Comparison of ENCODE assay signal across 22 cellular contexts in genomic region chr11:93993747-93994146, GRCh38. TPM values are rescaled to one million over a fixed set of nuclear protein-coding genes. Genes with fewer than 3 reads are reported as not detected.
DNase-seq lines count a peak whose midpoint lies in the region; ATAC-seq, FAIRE-seq and TF ChIP-seq lines count a peak whose summit lies in the region.
"Had no signal": no experiment of that assay in that cellular context is flagged by ENCODE, and none has a peak within 500 bp of the region (broad histone marks: within the 10 kb centered on the region; RNA-seq: fewer than 3 reads in every experiment).

No MANE protein-coding gene starts in this region.

- TF ChIP-seq POLR2A in K562 (conservative IDR thresholded peaks at IDR 0.05), result no peak
- no peak for TF ChIP-seq POLR2A in gastroesophageal sphincter (IDR thresholded peaks at IDR 0.05)

- in situ Hi-C loops in K562 (cut with MboI), result no loop called here

- TF ChIP-seq CTCF in HEK293 (tag by site-specific recombination; IDR thresholded peaks at IDR 0.05), result no peak
- TF ChIP-seq CTCF in K562 (IDR thresholded peaks at IDR 0.05 in 2 of 3, conservative IDR thresholded peaks at IDR 0.05 in 1 of 3; ENCODE audit: insufficient read depth in 2 of 3, low read depth in 1 of 3, low read length in 3 of 3), result no peak
- no peak for TF ChIP-seq CTCF in PC-3 (conservative IDR thresholded peaks at IDR 0.05; ENCODE audit: low read depth, low read length)
- no peak for TF ChIP-seq CTCF in gastroesophageal sphincter (IDR thresholded peaks at IDR 0.05)

- H3K9ac ChIP-seq in K562 (ENCODE audit: insufficient read depth in 1 of 2, low read depth in 2 of 2, low read length in 2 of 2), result no peak overlapping the region
- H3K9ac ChIP-seq in PC-3 (ENCODE audit: low read length), result no peak overlapping the region
- H3K9ac ChIP-seq: GM23248 had no signal

- H3K27ac ChIP-seq in HEK293 (ENCODE audit: extremely low read depth, low read depth, low read length), result no peak overlapping the region
- H3K27ac ChIP-seq in K562 (ENCODE audit: extremely low read depth, low read depth, low read length), result no peak overlapping the region
- H3K27ac ChIP-seq in PC-3 (ENCODE audit: low read length), result no peak overlapping the region
- no peak overlapping the region for H3K27ac ChIP-seq in gastroesophageal sphincter
- H3K27ac ChIP-seq: GM23248 had no signal

- H3K9me3 ChIP-seq in HEK293 (ENCODE audit: control insufficient read depth, insufficient read depth, low read depth, low read length) (no peaks in the 10 kb centered on the region), K562 (replicated peaks; ENCODE audit: control insufficient read depth, insufficient read depth, low read depth, low read length) (no peaks in the 10 kb centered on the region), PC-3 (ENCODE audit: low read length) (peaks cover 26% of the 10 kb centered on the region), gastroesophageal sphincter (peaks cover 0 to 24% (median 3%) of the 10 kb centered on the region in 3 donors)
- H3K9me3 ChIP-seq: HAP-1 had no signal

- no peaks in the 10 kb centered on the region for H3K9me1 ChIP-seq in K562 (ENCODE audit: control insufficient read depth, insufficient read depth, low read length)

- DNase-seq in K562 (ENCODE audit: extremely low read depth in 1 of 4, low spot score in 3 of 4) (no peak), PC-3 (no peak)
- DNase-seq: ACHN; BE2C; C1 segment of cervical spinal cord; CD4-positive, CD25-positive, alpha-beta regulatory T cell; CD8-positive, alpha-beta memory T cell; COR-L47; DMS153; DND-41; EL; GM23248 had no signal

- BruUV-seq in K562 (replicated peaks; lab: Mats Ljungman, UMichigan), result no TSS peak
- BruUV-seq in PC-3 (replicated peaks; lab: Mats Ljungman, UMichigan), result no TSS peak

- H2AFZ ChIP-seq in K562 (ENCODE audit: low read depth, low read length) (no peak overlapping the region), PC-3 (ENCODE audit: low read length) (no peak overlapping the region)
- H2AFZ ChIP-seq: GM23248 had no signal

- FAIRE-seq in TTC549 (lab: Jason Lieb, UNC) (peak; percentile 41), K562 (lab: Jason Lieb, UNC) (no peak)
- FAIRE-seq: GM12891, GM19239 had no signal

- H3K79me2 ChIP-seq in K562 (ENCODE audit: control insufficient read depth, insufficient read depth, low read length), result no peaks in the 10 kb centered on the region
- H3K79me2 ChIP-seq in PC-3 (ENCODE audit: low read length), result no peaks in the 10 kb centered on the region

- no peaks in the 10 kb centered on the region for H3F3A ChIP-seq in PC-3 (ENCODE audit: low read length, unreplicated experiment)

- intact Hi-C loops in K562 (cut with micrococcal nuclease) (no loop called here), PC-3 (cut with micrococcal nuclease) (no loop called here)

- H3K4me1 ChIP-seq in HEK293 (ENCODE audit: control insufficient read depth, insufficient read depth, low read length) (no peaks in the 10 kb centered on the region), K562 (replicated peaks in 1 of 2; ENCODE audit: control insufficient read depth in 2 of 2, insufficient read depth in 2 of 2, low read length in 2 of 2) (peaks cover 0 to 14% of the 10 kb centered on the region in 2 experiments; a peak in 2 of 5 replicates), PC-3 (ENCODE audit: insufficient read depth, low read length) (no peaks in the 10 kb centered on the region), gastroesophageal sphincter (no peaks in the 10 kb centered on the region)
- H3K4me1 ChIP-seq: HAP-1 had no signal

- no peak for ATAC-seq in K562
- no peak for ATAC-seq in PC-3
- no peak for ATAC-seq in HG03469 (IDR thresholded peaks at IDR 0.05; ENCODE audit: unreplicated experiment)
- no peak for ATAC-seq in gastroesophageal sphincter

- POLR2A ChIA-PET in HEK293 (lab: Yijun Ruan, JAX), result no interaction called here
- POLR2A ChIA-PET in K562 (lab: Yijun Ruan, JAX), result no interaction called here
- POLR2A ChIA-PET in PC-3 (lab: Charles Lee; ENCODE audit: unreplicated experiment), result no interaction called here

- H3K4me3 ChIP-seq in HEK293 (ENCODE audit: low read depth, low read length) (no peak overlapping the region), K562 (no peak overlapping the region), PC-3 (ENCODE audit: low read length) (no peak overlapping the region), gastroesophageal sphincter (no peak overlapping the region)
- H3K4me3 ChIP-seq: GM23248, HAP-1 had no signal

- CTCF ChIA-PET in HEK293 (lab: Yijun Ruan, JAX), result interaction anchor here (0.7 kb wide), 1 partner anchor 24 kb away, joined by 3 read pairs; no protein-coding TSS in a partner anchor
- CTCF ChIA-PET in K562 (lab: Yijun Ruan, JAX; ENCODE audit: low intra/inter-chr PET ratio), result interaction anchor here (0.6 kb wide), 1 partner anchor 142 kb away, joined by 4 read pairs; no protein-coding TSS in a partner anchor
- CTCF ChIA-PET in PC-3 (lab: Charles Lee), result interaction anchor here (0.6 kb wide), 1 partner anchor 572 kb away, joined by 4 read pairs; no protein-coding TSS in a partner anchor

- no peaks in the 10 kb centered on the region for H3K9me2 ChIP-seq in PC-3 (replicated peaks; ENCODE audit: low read length)

- TF ChIP-seq RAD21 in K562 (CRISPR knock-in tag; conservative IDR thresholded peaks at IDR 0.05 in 1 of 2, IDR thresholded peaks at IDR 0.05 in 1 of 2), result no peak

- H3K36me3 ChIP-seq in HEK293 (ENCODE audit: control insufficient read depth in 2 of 2, insufficient read depth in 1 of 2, low read length in 2 of 2) (no peaks in the 10 kb centered on the region), K562 (ENCODE audit: control insufficient read depth, insufficient read depth, low read length) (no peaks in the 10 kb centered on the region), PC-3 (ENCODE audit: low read depth, low read length) (no peaks in the 10 kb centered on the region), gastroesophageal sphincter (no peaks in the 10 kb centered on the region)
- H3K36me3 ChIP-seq: BE2C, HAP-1 had no signal

- 89% methylated on average over 1 of the region's 1 CpG for WGBS in K562 (ENCODE audit: insufficient coverage, low coverage, missing lambda C conversion rate)
- WGBS in gastroesophageal sphincter (ENCODE audit: low coverage in 1 of 2), 2 donors, result 84 to 93% methylated on average over 1 of the region's 1 CpG

- H4K20me1 ChIP-seq in K562 (replicated peaks; ENCODE audit: control insufficient read depth, insufficient read depth, low read length) (no peaks in the 10 kb centered on the region), PC-3 (ENCODE audit: low read length) (no peaks in the 10 kb centered on the region)

- H3K27me3 ChIP-seq in K562 (ENCODE audit: control insufficient read depth in 2 of 2, insufficient read depth in 2 of 2, low read length in 2 of 2) (no peaks in the 10 kb centered on the region), PC-3 (ENCODE audit: low read length) (no peaks in the 10 kb centered on the region), gastroesophageal sphincter (no peaks in the 10 kb centered on the region)
- H3K27me3 ChIP-seq: BE2C had no signal

- TF ChIP-seq EP300 in K562 (IDR thresholded peaks at IDR 0.05; ENCODE audit: low read length), result no peak
- TF ChIP-seq EP300 in gastroesophageal sphincter (IDR thresholded peaks at IDR 0.05), result no peak

- H3K4me2 ChIP-seq in K562 (ENCODE audit: insufficient read depth, low read length) (no peak overlapping the region), PC-3 (ENCODE audit: low read length) (no peak overlapping the region)

TF ChIP-seq in HEK293, 187 proteins besides CTCF, POLR2A, EP300 and RAD21 (continues in another document):
- TF ChIP-seq TRIM28 (IDR thresholded peaks at IDR 0.05; ENCODE audit: borderline replicate concordance, low read length), result peak; percentile 64; the same call in 1 of the 2 replicates
- no peak for TF ChIP-seq SP2 (tag by site-specific recombination; IDR thresholded peaks at IDR 0.05)
- no peak for TF ChIP-seq ZNF2 (tag by site-specific recombination; IDR thresholded peaks at IDR 0.05)
- TF ChIP-seq ZNF174 (tag by site-specific recombination; IDR thresholded peaks at IDR 0.05), result no peak
- 0 out of 2 replicates have a peak, but pooled peaks have one; percentile 50 for TF ChIP-seq ZNF184 (tag by site-specific recombination; IDR thresholded peaks at IDR 0.05)
- peak; percentile 86 for TF ChIP-seq ZNF626 (tag by site-specific recombination; IDR thresholded peaks at IDR 0.05)
- TF ChIP-seq ZNF549 (tag by site-specific recombination; IDR thresholded peaks at IDR 0.05), result 0 out of 2 replicates have a peak, but pooled peaks have one; percentile 33

TF ChIP-seq in K562, 482 proteins besides CTCF, POLR2A, EP300 and RAD21 (continues in another document):
- TF ChIP-seq TGIF2 (CRISPR knock-in tag; IDR thresholded peaks at IDR 0.05) (no peak), ZNF316 (IDR thresholded peaks at IDR 0.05) (no peak), NFXL1 (CRISPR knock-in tag; IDR thresholded peaks at IDR 0.05) (no peak), ZNF766 (CRISPR knock-in tag; conservative IDR thresholded peaks at IDR 0.05) (0 out of 2 replicates have a peak, but pooled peaks have one; percentile 31)

RNA-seq across cellular contexts. Expression of gene HEPHL1, which starts 27.4 kb away (rescaled TPM):
- total RNA-seq in K562 (2011; cell fraction: chromatin; rRNA removed; ENCODE audit: low replicate concordance), result not detected in 2 replicates
- total RNA-seq in K562 (2011; cell fraction: nucleolus; rRNA removed), result not detected in 2 replicates
- not detected in 2 replicates for total RNA-seq in K562 (2011; cell fraction: nucleoplasm; rRNA removed)
- total RNA-seq in K562 (2014; rRNA removed) (not detected in 2 replicates), K562 (2014; rRNA removed; fragmentation: Illumina TruSeq; extraction: Trizol) (not detected in 2 replicates), K562 (2015; rRNA removed; fragmentation: Illumina TruSeq; extraction: Trizol) (0.04 TPM in 1 of 2 replicates, not detected in the other), K562 (2021) (not detected in 2 replicates), PC-3 (2014; rRNA removed) (3.3 and 4.4 TPM in 2 replicates), gastroesophageal sphincter (under 1 TPM in 2 of 4 donors, not detected in 2; 0.16 to 0.67 TPM)
- polyA plus RNA-seq in K562 (2011; rRNA removed) (0.01 TPM in 1 of 2 replicates, not detected in the other), K562 (2014; fragmentation: Illumina TruSeq; extraction: Trizol) (not detected in 2 replicates), K562 (2014; fragmentation: Nextera tagmentation; extraction: Ambion mirVana) (not detected), K562 (2014; rRNA removed) (0.01 TPM in 1 of 2 replicates, not detected in the other)
- 0.01 TPM in 1 of 2 replicates, not detected in the other for polyA plus RNA-seq in K562 (2011; cell fraction: cytosol; rRNA removed)
- not detected in 2 replicates for polyA plus RNA-seq in K562 (2011; cell fraction: nucleus; rRNA removed)
- 0.01 TPM in 2 replicates for polyA plus RNA-seq in K562 (2012)
- not detected in 2 replicates for polyA minus RNA-seq in K562 (2011; rRNA and poly(A)+ RNA removed)
- not detected in 2 replicates for polyA minus RNA-seq in K562 (2011; cell fraction: cytosol; rRNA and poly(A)+ RNA removed)
- polyA minus RNA-seq in K562 (2011; cell fraction: nucleus; rRNA and poly(A)+ RNA removed), result not detected in 2 replicates
- total RNA-seq: CD4-positive, CD25-positive, alpha-beta regulatory T cell; CD8-positive, alpha-beta memory T cell; G401; GM23248; H4; HT-29 had no signal
- polyA plus RNA-seq: CD4-positive, CD25-positive, alpha-beta regulatory T cell; CD8-positive, alpha-beta memory T cell; GM23248 had no signal

Comparison
In these comparisons a context has a peak if more than half of its experiments do, and no peak if none do; other contexts are left out.
1. Of the 44 proteins assayed by ChIP-seq in both K562 and HEK293: peak only in K562: ZNF274; only in HEK293: SETDB1 and ZNF184; in both: TRIM28; in neither: 40.